In the genomic region with DNA sequence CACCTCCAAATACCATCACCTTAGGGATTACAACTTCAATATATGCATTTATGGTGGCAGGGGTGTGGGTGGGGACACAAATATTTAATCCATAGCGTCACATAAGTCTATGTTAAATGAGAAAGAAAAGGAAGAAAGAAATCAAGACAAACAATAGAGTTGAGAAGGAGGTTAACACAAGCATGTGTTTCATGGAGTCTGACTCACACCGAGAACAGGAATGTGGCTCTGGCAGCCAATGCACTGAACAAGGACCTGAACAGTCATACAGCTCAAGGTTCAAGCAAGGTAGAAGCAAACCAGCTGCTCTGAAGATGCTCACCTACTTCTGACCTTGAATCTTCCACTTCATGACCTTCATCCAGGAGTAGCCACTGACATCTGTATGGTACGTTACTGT, we compare ENCODE assay signal across 13 cellular contexts. TPM values are rescaled to one million over a fixed set of nuclear protein-coding genes. Genes with fewer than 3 reads are reported as not detected.
A peak's percentile ranks its signal among the peaks of the same experiment; 100 is the strongest.
DNase-seq lines count a peak whose midpoint lies in the region; ATAC-seq, FAIRE-seq and TF ChIP-seq lines count a peak whose summit lies in the region.
"Had no signal": no experiment of that assay in that cellular context is flagged by ENCODE, and none has a peak within 500 bp of the region (broad histone marks: within the 10 kb centered on the region; RNA-seq: fewer than 3 reads in every experiment).

No MANE protein-coding gene starts in this region.

- H3K4me3 ChIP-seq in dorsolateral prefrontal cortex, result no peak overlapping the region
- H3K4me3 ChIP-seq: BLaER1 had no signal

- ATAC-seq in HG02870 (IDR thresholded peaks at IDR 0.05; ENCODE audit: unreplicated experiment), result no peak
- ATAC-seq in GM21737 (IDR thresholded peaks at IDR 0.05; ENCODE audit: unreplicated experiment), result no peak

- H3K27ac ChIP-seq in dorsolateral prefrontal cortex, result peak overlapping the region in 40 of 59 donors; percentile 0 to 73 (median 42)
- H3K27ac ChIP-seq: BLaER1, parathyroid adenoma had no signal

- intact Hi-C loops in dorsolateral prefrontal cortex (cut with DNase I), result no loop called here

- DNase-seq in AG08395 (ENCODE audit: low spot score), result peak; percentile 91
- peak; percentile 51 for DNase-seq in RCC 7860 (ENCODE audit: low spot score)
- peak in 1 of 10 donors; percentile 19 for DNase-seq in dorsolateral prefrontal cortex
- peak; percentile 35 for DNase-seq in myocyte (ENCODE audit: low read depth)
- no peak for DNase-seq in activated CD8-positive, alpha-beta memory T cell treated with anti-CD3 and anti-CD28 coated beads, Interleukin-2, amount 50 U/mL, for 4 hours
- no peak for DNase-seq in NK-92 (lab: John Stamatoyannopoulos, UW; ENCODE audit: unreplicated experiment)
- DNase-seq: NCI-H1417, SIG-M5 had no signal

- no peaks in the 10 kb centered on the region for H3K27me3 ChIP-seq in dorsolateral prefrontal cortex
- H3K27me3 ChIP-seq: BLaER1 had no signal

- TF ChIP-seq CTCF in dorsolateral prefrontal cortex (IDR thresholded peaks at IDR 0.05 in 54 of 56, conservative IDR thresholded peaks at IDR 0.05 in 2 of 56; ENCODE audit: low read depth in 1 of 56, partially characterized antibody in 56 of 56), result no peak

- FAIRE-seq in RCC 7860 (lab: Jason Lieb, UNC), result peak; percentile 24
- FAIRE-seq: colon had no signal

RNA-seq across cellular contexts. Expression of gene LPIN1, which starts 36.2 kb away (rescaled TPM):
- total RNA-seq in dorsolateral prefrontal cortex (100 to 1,000 TPM in 76 of 120 experiments, 10 to 100 TPM in 44; 68.3 to 159 (median 104) TPM), myocyte (42.2 and 57.4 TPM in 2 replicates)
- polyA plus RNA-seq in myocyte (2012), result 18.4 TPM

RNA-seq across cellular contexts. Expression of gene NTSR2, which starts 40.2 kb away (rescaled TPM):
- 10 to 100 TPM in 110 of 120 experiments, 1 to 10 TPM in 10; 3.8 to 48.0 (median 18.6) TPM for total RNA-seq in dorsolateral prefrontal cortex
- total RNA-seq in myocyte, result not detected in 2 replicates
- not detected for polyA plus RNA-seq in myocyte (2012)

Comparison
In these comparisons a context has a peak if more than half of its experiments do, and no peak if none do; other contexts are left out.
1. DNase-seq: peak in AG08395 (single experiment), RCC 7860 (single experiment) and myocyte (single experiment); none in activated CD8-positive, alpha-beta memory T cell treated with anti-CD3 and anti-CD28 coated beads, Interleukin-2, amount 50 U/mL, for 4 hours (single experiment) and NK-92 (single experiment).